In the genomic region with DNA sequence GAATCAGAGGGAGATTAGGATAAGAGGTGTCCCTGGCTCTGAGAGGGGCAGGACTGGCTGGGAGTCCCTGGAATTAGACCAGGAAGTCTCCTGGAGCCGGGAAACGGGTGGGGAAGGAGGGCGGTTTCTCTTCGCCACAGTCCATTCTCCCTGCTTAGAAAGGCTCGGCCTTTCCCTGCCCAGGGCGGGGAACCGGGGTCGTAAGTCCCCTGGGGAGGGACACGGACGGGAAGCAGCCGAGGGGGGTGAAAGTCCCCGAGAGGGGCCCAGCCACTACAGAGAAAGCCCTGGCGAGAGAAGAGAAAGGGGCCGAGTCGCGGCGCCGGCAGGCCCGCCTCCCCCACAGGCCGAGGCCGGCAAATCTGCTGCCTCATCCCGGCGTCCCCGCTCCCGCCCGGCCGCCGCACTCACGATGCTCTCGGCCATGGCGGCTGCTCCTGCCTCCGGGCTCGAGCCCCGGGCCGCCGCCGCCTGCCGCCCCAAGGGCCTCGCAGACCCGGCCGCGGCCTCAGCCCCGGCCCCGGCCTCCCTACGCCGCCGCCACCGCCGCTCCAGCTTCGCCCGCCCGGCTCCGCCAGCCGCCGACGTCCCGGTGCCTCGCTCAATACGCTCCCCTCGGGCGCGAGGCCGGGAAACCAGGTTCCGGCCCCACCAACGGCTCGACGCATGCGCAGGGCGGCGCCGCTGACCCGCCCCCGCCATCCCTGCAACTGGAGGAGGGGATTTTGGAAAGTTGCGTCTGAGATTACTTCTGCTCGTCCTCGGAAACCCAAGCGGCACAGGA, we compare ENCODE assay signal across 1 cellular context.
TF ChIP-seq lines count a peak whose summit lies in the region.

A gene (minus strand): TSS at position 608 of the 784 bp plus-strand sequence. CDS start 182 bp downstream, at position 426.
A gene (plus strand): TSS at position 692 of the 784 bp plus-strand sequence. CDS start 5,217 bp downstream, outside the sequence.

TF ChIP-seq in K562, 482 proteins besides CTCF, POLR2A, EP300 and RAD21 (continued from another document and continues in another):
- TF ChIP-seq, protein P1, sequence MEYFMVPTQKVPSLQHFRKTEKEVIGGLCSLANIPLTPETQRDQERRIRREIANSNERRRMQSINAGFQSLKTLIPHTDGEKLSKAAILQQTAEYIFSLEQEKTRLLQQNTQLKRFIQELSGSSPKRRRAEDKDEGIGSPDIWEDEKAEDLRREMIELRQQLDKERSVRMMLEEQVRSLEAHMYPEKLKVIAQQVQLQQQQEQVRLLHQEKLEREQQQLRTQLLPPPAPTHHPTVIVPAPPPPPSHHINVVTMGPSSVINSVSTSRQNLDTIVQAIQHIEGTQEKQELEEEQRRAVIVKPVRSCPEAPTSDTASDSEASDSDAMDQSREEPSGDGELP (CRISPR knock-in tag; IDR thresholded peaks at IDR 0.05; ENCODE audit: borderline replicate concordance) = peak; percentile 66; the same call in 1 of the 2 replicates
- TF ChIP-seq GABPB2 (CRISPR knock-in tag; conservative IDR thresholded peaks at IDR 0.05) (no peak), MYBL2 (IDR thresholded peaks at IDR 0.05; ENCODE audit: low read depth) (no peak), MYBL2 (CRISPR knock-in tag; IDR thresholded peaks at IDR 0.05; ENCODE audit: borderline replicate concordance) (no peak), ZNF134 (CRISPR knock-in tag; conservative IDR thresholded peaks at IDR 0.05) (no peak), TEAD2 (tag; IDR thresholded peaks at IDR 0.05) (no peak), ZNF124 (CRISPR knock-in tag; IDR thresholded peaks at IDR 0.05) (no peak), KLF10 (CRISPR knock-in tag; IDR thresholded peaks at IDR 0.05) (no peak), ZKSCAN3 (CRISPR knock-in tag; IDR thresholded peaks at IDR 0.05) (no peak), EP400 (IDR thresholded peaks at IDR 0.05) (peak; percentile 56; the same call in 1 of the 2 replicates), ZNF431 (CRISPR knock-in tag; IDR thresholded peaks at IDR 0.05) (no peak), ZNF3 (CRISPR knock-in tag; IDR thresholded peaks at IDR 0.05) (no peak), RCOR1 (IDR thresholded peaks at IDR 0.05; ENCODE audit: borderline replicate concordance in 1 of 2, low read depth in 2 of 2, low read length in 2 of 2) (peak in 1 of 2 experiments; percentile 80; a peak in 2 of 4 replicates), ZNF586 (CRISPR knock-in tag; conservative IDR thresholded peaks at IDR 0.05) (no peak), TGIF2 (CRISPR knock-in tag; IDR thresholded peaks at IDR 0.05) (no peak), MCM7 (IDR thresholded peaks at IDR 0.05) (no peak), NRF1 (conservative IDR thresholded peaks at IDR 0.05 in 1 of 2, IDR thresholded peaks at IDR 0.05 in 1 of 2) (peak; percentile 95 to 96), BRF1 (IDR thresholded peaks at IDR 0.05; ENCODE audit: borderline replicate concordance, extremely low read depth, insufficient read length) (no peak), ZNF24 (IDR thresholded peaks at IDR 0.05) (peak; percentile 65; the same call in 1 of the 2 replicates), NFIC (IDR thresholded peaks at IDR 0.05) (0 out of 2 replicates have a peak, but pooled peaks have one; percentile 22), ZC3H4 (CRISPR knock-in tag; IDR thresholded peaks at IDR 0.05; ENCODE audit: borderline replicate concordance) (no peak), DPF2 (IDR thresholded peaks at IDR 0.05) (no peak; the same call in 1 of the 2 replicates)
- TF ChIP-seq, protein P2, sequence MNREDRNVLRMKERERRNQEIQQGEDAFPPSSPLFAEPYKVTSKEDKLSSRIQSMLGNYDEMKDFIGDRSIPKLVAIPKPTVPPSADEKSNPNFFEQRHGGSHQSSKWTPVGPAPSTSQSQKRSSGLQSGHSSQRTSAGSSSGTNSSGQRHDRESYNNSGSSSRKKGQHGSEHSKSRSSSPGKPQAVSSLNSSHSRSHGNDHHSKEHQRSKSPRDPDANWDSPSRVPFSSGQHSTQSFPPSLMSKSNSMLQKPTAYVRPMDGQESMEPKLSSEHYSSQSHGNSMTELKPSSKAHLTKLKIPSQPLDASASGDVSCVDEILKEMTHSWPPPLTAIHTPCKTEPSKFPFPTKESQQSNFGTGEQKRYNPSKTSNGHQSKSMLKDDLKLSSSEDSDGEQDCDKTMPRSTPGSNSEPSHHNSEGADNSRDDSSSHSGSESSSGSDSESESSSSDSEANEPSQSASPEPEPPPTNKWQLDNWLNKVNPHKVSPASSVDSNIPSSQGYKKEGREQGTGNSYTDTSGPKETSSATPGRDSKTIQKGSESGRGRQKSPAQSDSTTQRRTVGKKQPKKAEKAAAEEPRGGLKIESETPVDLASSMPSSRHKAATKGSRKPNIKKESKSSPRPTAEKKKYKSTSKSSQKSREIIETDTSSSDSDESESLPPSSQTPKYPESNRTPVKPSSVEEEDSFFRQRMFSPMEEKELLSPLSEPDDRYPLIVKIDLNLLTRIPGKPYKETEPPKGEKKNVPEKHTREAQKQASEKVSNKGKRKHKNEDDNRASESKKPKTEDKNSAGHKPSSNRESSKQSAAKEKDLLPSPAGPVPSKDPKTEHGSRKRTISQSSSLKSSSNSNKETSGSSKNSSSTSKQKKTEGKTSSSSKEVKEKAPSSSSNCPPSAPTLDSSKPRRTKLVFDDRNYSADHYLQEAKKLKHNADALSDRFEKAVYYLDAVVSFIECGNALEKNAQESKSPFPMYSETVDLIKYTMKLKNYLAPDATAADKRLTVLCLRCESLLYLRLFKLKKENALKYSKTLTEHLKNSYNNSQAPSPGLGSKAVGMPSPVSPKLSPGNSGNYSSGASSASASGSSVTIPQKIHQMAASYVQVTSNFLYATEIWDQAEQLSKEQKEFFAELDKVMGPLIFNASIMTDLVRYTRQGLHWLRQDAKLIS (CRISPR knock-in tag; IDR thresholded peaks at IDR 0.05) = peak; percentile 7; the same call in 1 of the 2 replicates
- TF ChIP-seq, protein P3, sequence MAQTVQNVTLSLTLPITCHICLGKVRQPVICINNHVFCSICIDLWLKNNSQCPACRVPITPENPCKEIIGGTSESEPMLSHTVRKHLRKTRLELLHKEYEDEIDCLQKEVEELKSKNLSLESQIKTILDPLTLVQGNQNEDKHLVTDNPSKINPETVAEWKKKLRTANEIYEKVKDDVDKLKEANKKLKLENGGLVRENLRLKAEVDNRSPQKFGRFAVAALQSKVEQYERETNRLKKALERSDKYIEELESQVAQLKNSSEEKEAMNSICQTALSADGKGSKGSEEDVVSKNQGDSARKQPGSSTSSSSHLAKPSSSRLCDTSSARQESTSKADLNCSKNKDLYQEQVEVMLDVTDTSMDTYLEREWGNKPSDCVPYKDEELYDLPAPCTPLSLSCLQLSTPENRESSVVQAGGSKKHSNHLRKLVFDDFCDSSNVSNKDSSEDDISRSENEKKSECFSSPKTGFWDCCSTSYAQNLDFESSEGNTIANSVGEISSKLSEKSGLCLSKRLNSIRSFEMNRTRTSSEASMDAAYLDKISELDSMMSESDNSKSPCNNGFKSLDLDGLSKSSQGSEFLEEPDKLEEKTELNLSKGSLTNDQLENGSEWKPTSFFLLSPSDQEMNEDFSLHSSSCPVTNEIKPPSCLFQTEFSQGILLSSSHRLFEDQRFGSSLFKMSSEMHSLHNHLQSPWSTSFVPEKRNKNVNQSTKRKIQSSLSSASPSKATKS (CRISPR knock-in tag; IDR thresholded peaks at IDR 0.05) = no peak
- TF ChIP-seq, protein P4, sequence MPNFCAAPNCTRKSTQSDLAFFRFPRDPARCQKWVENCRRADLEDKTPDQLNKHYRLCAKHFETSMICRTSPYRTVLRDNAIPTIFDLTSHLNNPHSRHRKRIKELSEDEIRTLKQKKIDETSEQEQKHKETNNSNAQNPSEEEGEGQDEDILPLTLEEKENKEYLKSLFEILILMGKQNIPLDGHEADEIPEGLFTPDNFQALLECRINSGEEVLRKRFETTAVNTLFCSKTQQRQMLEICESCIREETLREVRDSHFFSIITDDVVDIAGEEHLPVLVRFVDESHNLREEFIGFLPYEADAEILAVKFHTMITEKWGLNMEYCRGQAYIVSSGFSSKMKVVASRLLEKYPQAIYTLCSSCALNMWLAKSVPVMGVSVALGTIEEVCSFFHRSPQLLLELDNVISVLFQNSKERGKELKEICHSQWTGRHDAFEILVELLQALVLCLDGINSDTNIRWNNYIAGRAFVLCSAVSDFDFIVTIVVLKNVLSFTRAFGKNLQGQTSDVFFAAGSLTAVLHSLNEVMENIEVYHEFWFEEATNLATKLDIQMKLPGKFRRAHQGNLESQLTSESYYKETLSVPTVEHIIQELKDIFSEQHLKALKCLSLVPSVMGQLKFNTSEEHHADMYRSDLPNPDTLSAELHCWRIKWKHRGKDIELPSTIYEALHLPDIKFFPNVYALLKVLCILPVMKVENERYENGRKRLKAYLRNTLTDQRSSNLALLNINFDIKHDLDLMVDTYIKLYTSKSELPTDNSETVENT (CRISPR knock-in tag; IDR thresholded peaks at IDR 0.05) = peak; percentile 95
- TF ChIP-seq, protein P5, sequence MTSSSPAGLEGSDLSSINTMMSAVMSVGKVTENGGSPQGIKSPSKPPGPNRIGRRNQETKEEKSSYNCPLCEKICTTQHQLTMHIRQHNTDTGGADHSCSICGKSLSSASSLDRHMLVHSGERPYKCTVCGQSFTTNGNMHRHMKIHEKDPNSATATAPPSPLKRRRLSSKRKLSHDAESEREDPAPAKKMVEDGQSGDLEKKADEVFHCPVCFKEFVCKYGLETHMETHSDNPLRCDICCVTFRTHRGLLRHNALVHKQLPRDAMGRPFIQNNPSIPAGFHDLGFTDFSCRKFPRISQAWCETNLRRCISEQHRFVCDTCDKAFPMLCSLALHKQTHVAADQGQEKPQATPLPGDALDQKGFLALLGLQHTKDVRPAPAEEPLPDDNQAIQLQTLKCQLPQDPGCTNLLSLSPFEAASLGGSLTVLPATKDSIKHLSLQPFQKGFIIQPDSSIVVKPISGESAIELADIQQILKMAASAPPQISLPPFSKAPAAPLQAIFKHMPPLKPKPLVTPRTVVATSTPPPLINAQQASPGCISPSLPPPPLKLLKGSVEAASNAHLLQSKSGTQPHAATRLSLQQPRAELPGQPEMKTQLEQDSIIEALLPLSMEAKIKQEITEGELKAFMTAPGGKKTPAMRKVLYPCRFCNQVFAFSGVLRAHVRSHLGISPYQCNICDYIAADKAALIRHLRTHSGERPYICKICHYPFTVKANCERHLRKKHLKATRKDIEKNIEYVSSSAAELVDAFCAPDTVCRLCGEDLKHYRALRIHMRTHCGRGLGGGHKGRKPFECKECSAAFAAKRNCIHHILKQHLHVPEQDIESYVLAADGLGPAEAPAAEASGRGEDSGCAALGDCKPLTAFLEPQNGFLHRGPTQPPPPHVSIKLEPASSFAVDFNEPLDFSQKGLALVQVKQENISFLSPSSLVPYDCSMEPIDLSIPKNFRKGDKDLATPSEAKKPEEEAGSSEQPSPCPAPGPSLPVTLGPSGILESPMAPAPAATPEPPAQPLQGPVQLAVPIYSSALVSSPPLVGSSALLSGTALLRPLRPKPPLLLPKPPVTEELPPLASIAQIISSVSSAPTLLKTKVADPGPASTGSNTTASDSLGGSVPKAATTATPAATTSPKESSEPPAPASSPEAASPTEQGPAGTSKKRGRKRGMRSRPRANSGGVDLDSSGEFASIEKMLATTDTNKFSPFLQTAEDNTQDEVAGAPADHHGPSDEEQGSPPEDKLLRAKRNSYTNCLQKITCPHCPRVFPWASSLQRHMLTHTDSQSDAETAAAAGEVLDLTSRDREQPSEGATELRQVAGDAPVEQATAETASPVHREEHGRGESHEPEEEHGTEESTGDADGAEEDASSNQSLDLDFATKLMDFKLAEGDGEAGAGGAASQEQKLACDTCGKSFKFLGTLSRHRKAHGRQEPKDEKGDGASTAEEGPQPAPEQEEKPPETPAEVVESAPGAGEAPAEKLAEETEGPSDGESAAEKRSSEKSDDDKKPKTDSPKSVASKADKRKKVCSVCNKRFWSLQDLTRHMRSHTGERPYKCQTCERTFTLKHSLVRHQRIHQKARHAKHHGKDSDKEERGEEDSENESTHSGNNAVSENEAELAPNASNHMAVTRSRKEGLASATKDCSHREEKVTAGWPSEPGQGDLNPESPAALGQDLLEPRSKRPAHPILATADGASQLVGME (CRISPR knock-in tag; IDR thresholded peaks at IDR 0.05) = 0 out of 2 replicates have a peak, but pooled peaks have one; percentile 20
- TF ChIP-seq, protein P6, sequence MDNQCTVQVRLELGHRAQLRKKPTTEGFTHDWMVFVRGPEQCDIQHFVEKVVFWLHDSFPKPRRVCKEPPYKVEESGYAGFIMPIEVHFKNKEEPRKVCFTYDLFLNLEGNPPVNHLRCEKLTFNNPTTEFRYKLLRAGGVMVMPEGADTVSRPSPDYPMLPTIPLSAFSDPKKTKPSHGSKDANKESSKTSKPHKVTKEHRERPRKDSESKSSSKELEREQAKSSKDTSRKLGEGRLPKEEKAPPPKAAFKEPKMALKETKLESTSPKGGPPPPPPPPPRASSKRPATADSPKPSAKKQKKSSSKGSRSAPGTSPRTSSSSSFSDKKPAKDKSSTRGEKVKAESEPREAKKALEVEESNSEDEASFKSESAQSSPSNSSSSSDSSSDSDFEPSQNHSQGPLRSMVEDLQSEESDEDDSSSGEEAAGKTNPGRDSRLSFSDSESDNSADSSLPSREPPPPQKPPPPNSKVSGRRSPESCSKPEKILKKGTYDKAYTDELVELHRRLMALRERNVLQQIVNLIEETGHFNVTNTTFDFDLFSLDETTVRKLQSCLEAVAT (IDR thresholded peaks at IDR 0.05) = no peak
- TF ChIP-seq, protein P7, sequence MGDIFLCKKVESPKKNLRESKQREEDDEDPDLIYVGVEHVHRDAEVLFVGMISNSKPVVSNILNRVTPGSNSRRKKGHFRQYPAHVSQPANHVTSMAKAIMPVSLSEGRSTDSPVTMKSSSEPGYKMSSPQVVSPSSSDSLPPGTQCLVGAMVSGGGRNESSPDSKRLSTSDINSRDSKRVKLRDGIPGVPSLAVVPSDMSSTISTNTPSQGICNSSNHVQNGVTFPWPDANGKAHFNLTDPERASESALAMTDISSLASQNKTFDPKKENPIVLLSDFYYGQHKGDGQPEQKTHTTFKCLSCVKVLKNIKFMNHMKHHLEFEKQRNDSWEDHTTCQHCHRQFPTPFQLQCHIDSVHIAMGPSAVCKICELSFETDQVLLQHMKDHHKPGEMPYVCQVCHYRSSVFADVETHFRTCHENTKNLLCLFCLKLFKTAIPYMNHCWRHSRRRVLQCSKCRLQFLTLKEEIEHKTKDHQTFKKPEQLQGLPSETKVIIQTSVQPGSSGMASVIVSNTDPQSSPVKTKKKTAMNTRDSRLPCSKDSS (IDR thresholded peaks at IDR 0.05; ENCODE audit: low read depth, partially characterized antibody) = no peak
- TF ChIP-seq, protein P8, sequence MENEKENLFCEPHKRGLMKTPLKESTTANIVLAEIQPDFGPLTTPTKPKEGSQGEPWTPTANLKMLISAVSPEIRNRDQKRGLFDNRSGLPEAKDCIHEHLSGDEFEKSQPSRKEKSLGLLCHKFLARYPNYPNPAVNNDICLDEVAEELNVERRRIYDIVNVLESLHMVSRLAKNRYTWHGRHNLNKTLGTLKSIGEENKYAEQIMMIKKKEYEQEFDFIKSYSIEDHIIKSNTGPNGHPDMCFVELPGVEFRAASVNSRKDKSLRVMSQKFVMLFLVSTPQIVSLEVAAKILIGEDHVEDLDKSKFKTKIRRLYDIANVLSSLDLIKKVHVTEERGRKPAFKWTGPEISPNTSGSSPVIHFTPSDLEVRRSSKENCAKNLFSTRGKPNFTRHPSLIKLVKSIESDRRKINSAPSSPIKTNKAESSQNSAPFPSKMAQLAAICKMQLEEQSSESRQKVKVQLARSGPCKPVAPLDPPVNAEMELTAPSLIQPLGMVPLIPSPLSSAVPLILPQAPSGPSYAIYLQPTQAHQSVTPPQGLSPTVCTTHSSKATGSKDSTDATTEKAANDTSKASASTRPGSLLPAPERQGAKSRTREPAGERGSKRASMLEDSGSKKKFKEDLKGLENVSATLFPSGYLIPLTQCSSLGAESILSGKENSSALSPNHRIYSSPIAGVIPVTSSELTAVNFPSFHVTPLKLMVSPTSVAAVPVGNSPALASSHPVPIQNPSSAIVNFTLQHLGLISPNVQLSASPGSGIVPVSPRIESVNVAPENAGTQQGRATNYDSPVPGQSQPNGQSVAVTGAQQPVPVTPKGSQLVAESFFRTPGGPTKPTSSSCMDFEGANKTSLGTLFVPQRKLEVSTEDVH (IDR thresholded peaks at IDR 0.05; ENCODE audit: low read depth, partially characterized antibody) = no peak
